Comparison of ENCODE assay signal across 11 cellular contexts in genomic region chr2:66555511-66556324, GRCh38.
A peak's percentile ranks its signal among the peaks of the same experiment; 100 is the strongest.
DNase-seq lines count a peak whose midpoint lies in the region; ATAC-seq, FAIRE-seq and TF ChIP-seq lines count a peak whose summit lies in the region.
"Had no signal": no experiment of that assay in that cellular context is flagged by ENCODE, and none has a peak within 500 bp of the region (broad histone marks: within the 10 kb centered on the region; RNA-seq: fewer than 3 reads in every experiment).

No MANE protein-coding gene starts in this region.

- H3K4me2 ChIP-seq in K562 (ENCODE audit: insufficient read depth, low read length) = peak overlapping the region; percentile 22; the same call in 1 of the 2 replicates

- WGBS in K562 (ENCODE audit: insufficient coverage, low coverage, missing lambda C conversion rate) = 43% methylated on average over 13 of the region's 13 CpGs

- no peak overlapping the region for H3K9ac ChIP-seq in K562 (ENCODE audit: insufficient read depth in 1 of 2, low read depth in 2 of 2, low read length in 2 of 2)

- DNase-seq in NCI-H1417 (lab: John Stamatoyannopoulos, UW) = peak in 2 of 3 experiments; percentile 72 to 92
- no peak for DNase-seq in K562 (ENCODE audit: extremely low read depth in 1 of 4, low spot score in 3 of 4)
- DNase-seq in left lobe of liver (ENCODE audit: low spot score) = no peak
- DNase-seq in substantia nigra (lab: John Stamatoyannopoulos, UW) = peak in 6 of 49 donors; percentile 14 to 38 (median 28)
- DNase-seq in dedifferentiated amniotic fluid mesenchymal stem cell (ENCODE audit: extremely low spot score) = no peak
- no peak for DNase-seq in occipital lobe (lab: John Stamatoyannopoulos, UW)
- no peak for DNase-seq in GM10266 (ENCODE audit: extremely low spot score)
- DNase-seq: activated CD8-positive, alpha-beta T cell treated with anti-CD3 and anti-CD28 coated beads, Interleukin-2, amount 10 ng/mL, durations not matched to agents 7 days and 5 days; foreskin melanocyte; NCI-H446; stimulated activated CD4-positive, alpha-beta T cell treated with anti-CD3 and anti-CD28 coated beads, Interleukin-4, amount 100 ng/mL, for 4 hours had no signal

- no peak for TF ChIP-seq EP300 in K562 (IDR thresholded peaks at IDR 0.05; ENCODE audit: low read length)

- no peaks in the 10 kb centered on the region for H3K4me1 ChIP-seq in K562 (replicated peaks in 1 of 2; ENCODE audit: control insufficient read depth in 2 of 2, insufficient read depth in 2 of 2, low read length in 2 of 2)

- no peaks in the 10 kb centered on the region for H3K27me3 ChIP-seq in K562 (ENCODE audit: control insufficient read depth in 2 of 2, insufficient read depth in 2 of 2, low read length in 2 of 2)

- ATAC-seq in K562 = peak; percentile 26; the same call in 1 of the 3 replicates
- ATAC-seq in left lobe of liver = peak; percentile 67
- ATAC-seq: activated CD8-positive, alpha-beta T cell treated with anti-CD3 and anti-CD28 coated beads, Interleukin-2, amount 10 ng/mL, durations not matched to agents 7 days and 5 days had no signal

- peak overlapping the region; percentile 34; the same call in 1 of the 2 replicates for H2AFZ ChIP-seq in K562 (ENCODE audit: low read depth, low read length)

- TF ChIP-seq CTCF in K562 (IDR thresholded peaks at IDR 0.05 in 2 of 3, conservative IDR thresholded peaks at IDR 0.05 in 1 of 3; ENCODE audit: insufficient read depth in 2 of 3, low read depth in 1 of 3, low read length in 3 of 3) = no peak
- no peak for TF ChIP-seq CTCF in GM10266 (IDR thresholded peaks at IDR 0.05; ENCODE audit: control insufficient read depth, insufficient read depth, low read depth, missing control alignments)

- FAIRE-seq in K562 (lab: Jason Lieb, UNC) = no peak

- POLR2A ChIA-PET in K562 (lab: Yijun Ruan, JAX) = no interaction called here

- no peaks in the 10 kb centered on the region for H3K79me2 ChIP-seq in K562 (ENCODE audit: control insufficient read depth, insufficient read depth, low read length)

- in situ Hi-C loops in K562 (cut with MboI) = no loop called here

- H3K27ac ChIP-seq in K562 (ENCODE audit: extremely low read depth, low read depth, low read length) = peak overlapping the region; percentile 2; the same call in 1 of the 3 replicates
- peak overlapping the region; percentile 70 for H3K27ac ChIP-seq in substantia nigra (ENCODE audit: low read depth, low read length, poor library complexity, severe bottlenecking)

- no peaks in the 10 kb centered on the region for H3K9me1 ChIP-seq in K562 (ENCODE audit: control insufficient read depth, insufficient read depth, low read length)

- intact Hi-C loops in K562 (cut with micrococcal nuclease) = no loop called here

- no peak overlapping the region for H3K4me3 ChIP-seq in K562

- no peak for TF ChIP-seq POLR2A in K562 (conservative IDR thresholded peaks at IDR 0.05)

- H3K36me3 ChIP-seq in K562 (ENCODE audit: control insufficient read depth, insufficient read depth, low read length) = no peaks in the 10 kb centered on the region

- BruUV-seq in K562 (replicated peaks; lab: Mats Ljungman, UMichigan) = no TSS peak

- no peak for TF ChIP-seq RAD21 in K562 (CRISPR knock-in tag; conservative IDR thresholded peaks at IDR 0.05 in 1 of 2, IDR thresholded peaks at IDR 0.05 in 1 of 2)

- no peaks in the 10 kb centered on the region for H3K9me3 ChIP-seq in K562 (replicated peaks; ENCODE audit: control insufficient read depth, insufficient read depth, low read depth, low read length)

- CTCF ChIA-PET in K562 (lab: Yijun Ruan, JAX; ENCODE audit: low intra/inter-chr PET ratio) = no interaction called here

- no peaks in the 10 kb centered on the region for H4K20me1 ChIP-seq in K562 (replicated peaks; ENCODE audit: control insufficient read depth, insufficient read depth, low read length)

TF ChIP-seq in K562, 482 proteins besides CTCF, POLR2A, EP300 and RAD21 (continues in another document):
- TF ChIP-seq ELF2 (CRISPR knock-in tag; IDR thresholded peaks at IDR 0.05) (no peak), RBM17 (IDR thresholded peaks at IDR 0.05; ENCODE audit: borderline replicate concordance, low read depth, low read length) (no peak), ZNF316 (IDR thresholded peaks at IDR 0.05) (no peak), ZNF507 (tag; conservative IDR thresholded peaks at IDR 0.05) (no peak), NR2C2 (CRISPR knock-in tag; IDR thresholded peaks at IDR 0.05) (no peak), NR2C2 (tag; IDR thresholded peaks at IDR 0.05) (peak; percentile 73), ZNF766 (CRISPR knock-in tag; conservative IDR thresholded peaks at IDR 0.05) (0 out of 2 replicates have a peak, but pooled peaks have one; percentile 16), GABPB1 (CRISPR knock-in tag; IDR thresholded peaks at IDR 0.05) (no peak), ETV1 (tag; conservative IDR thresholded peaks at IDR 0.05; ENCODE audit: low read depth) (peak; percentile 56; the same call in 1 of the 2 replicates), ZNF57 (CRISPR knock-in tag; IDR thresholded peaks at IDR 0.05) (no peak), ZBTB11 (CRISPR knock-in tag; IDR thresholded peaks at IDR 0.05) (0 out of 6 replicates have a peak, but pooled peaks of 1 of the 3 experiments have one; percentile 26)

Comparison
In these comparisons a context has a peak if more than half of its experiments do, and no peak if none do; other contexts are left out.
1. DNase-seq: peak in NCI-H1417 (2 of 3); none in K562 (0 of 4), left lobe of liver (single experiment), dedifferentiated amniotic fluid mesenchymal stem cell (single experiment), occipital lobe (single experiment) and GM10266 (single experiment).